11 cellular contexts compared by ENCODE assay signal in genomic region chr1:31689821-31690220, GRCh38. TPM values are rescaled to one million over a fixed set of nuclear protein-coding genes. Genes with fewer than 3 reads are reported as not detected.
DNase-seq lines count a peak whose midpoint lies in the region; ATAC-seq, FAIRE-seq and TF ChIP-seq lines count a peak whose summit lies in the region.
"Had no signal": no experiment of that assay in that cellular context is flagged by ENCODE, and none has a peak within 500 bp of the region (broad histone marks: within the 10 kb centered on the region; RNA-seq: fewer than 3 reads in every experiment).

No MANE protein-coding gene starts in this region.

- H3K4me1 Mint-ChIP-seq in neural progenitor cell: peaks cover 39% of the 10 kb centered on the region
- H3K4me1 Mint-ChIP-seq in activated CD4-positive, alpha-beta memory T cell treated with anti-CD3 and anti-CD28 coated beads for 36 hours (ENCODE audit: low read depth): no peaks in the 10 kb centered on the region

- POLR2A ChIA-PET in Panc1 (lab: Charles Lee): no interaction called here
- POLR2A ChIA-PET in endothelial cell of umbilical vein (lab: Charles Lee): no interaction called here
- POLR2A ChIA-PET in activated CD4-positive, alpha-beta memory T cell treated with anti-CD3 and anti-CD28 coated beads for 36 hours (lab: Charles Lee): no interaction called here

- peaks cover 26% of the 10 kb centered on the region for H3K4me1 ChIP-seq in Panc1 (ENCODE audit: control insufficient read depth, insufficient read depth, low read length)
- peaks cover 13% of the 10 kb centered on the region for H3K4me1 ChIP-seq in endothelial cell of umbilical vein (ENCODE audit: control insufficient read depth, extremely low read depth, insufficient read depth, low read length)
- H3K4me1 ChIP-seq in neural progenitor cell: peaks cover 7% of the 10 kb centered on the region
- no peaks in the 10 kb centered on the region for H3K4me1 ChIP-seq in pancreas

- H4K20me1 ChIP-seq in endothelial cell of umbilical vein (replicated peaks; ENCODE audit: control insufficient read depth, extremely low read depth, insufficient read depth, low read length): no peaks in the 10 kb centered on the region
- H4K20me1 ChIP-seq in neural progenitor cell (ENCODE audit: low read depth): no peaks in the 10 kb centered on the region

- TF ChIP-seq CTCF in Panc1 (IDR thresholded peaks at IDR 0.05) (no peak), endothelial cell of umbilical vein (IDR thresholded peaks at IDR 0.05; ENCODE audit: extremely low read depth in 1 of 2, insufficient read depth in 1 of 2, low read depth in 1 of 2, low read length in 2 of 2) (no peak), neural progenitor cell (IDR thresholded peaks at IDR 0.05) (no peak), pancreas (IDR thresholded peaks at IDR 0.05) (no peak)

- peak; percentile 96 for DNase-seq in Daoy (ENCODE audit: low read depth)
- no peak for DNase-seq in Panc1 (ENCODE audit: low read depth, low spot score)
- DNase-seq in endothelial cell of umbilical vein (ENCODE audit: low read depth, low spot score): peak; percentile 67
- no peak for DNase-seq in neural progenitor cell (ENCODE audit: low spot score)
- no peak for DNase-seq in NCI-H187 treated with DMSO at 0.1 percent for 48 hours (lab: John Stamatoyannopoulos, UW)
- DNase-seq in pancreas: no peak
- DNase-seq in activated CD4-positive, alpha-beta memory T cell treated with anti-CD3 and anti-CD28 coated beads for 36 hours: no peak
- DNase-seq: activated naive CD4-positive, alpha-beta T cell; effector memory CD4-positive, alpha-beta T cell; stimulated activated CD8-positive, alpha-beta memory T cell treated with anti-CD3 and anti-CD28 coated beads, Interleukin-4, amount 100 ng/mL, for 48 hours had no signal

- H3K9ac ChIP-seq in endothelial cell of umbilical vein (replicated peaks; ENCODE audit: extremely low read depth, insufficient read depth, low read length) (peak overlapping the region; percentile 39), neural progenitor cell (no peak overlapping the region)

- no peaks in the 10 kb centered on the region for H3K36me3 ChIP-seq in Panc1 (ENCODE audit: control insufficient read depth, insufficient read depth, low read length)
- no peaks in the 10 kb centered on the region for H3K36me3 ChIP-seq in endothelial cell of umbilical vein (ENCODE audit: control insufficient read depth in 2 of 2, extremely low read depth in 1 of 2, insufficient read depth in 2 of 2, low read length in 2 of 2)
- no peaks in the 10 kb centered on the region for H3K36me3 ChIP-seq in neural progenitor cell
- H3K36me3 ChIP-seq in pancreas: no peaks in the 10 kb centered on the region

- H2AFZ ChIP-seq in endothelial cell of umbilical vein (ENCODE audit: low read depth, low read length) (peak overlapping the region; percentile 82), neural progenitor cell (replicated peaks) (peak overlapping the region; percentile 82)

- BruUV-seq in Panc1 (replicated peaks; lab: Mats Ljungman, UMichigan) (no TSS peak), endothelial cell of umbilical vein (replicated peaks; lab: Mats Ljungman, UMichigan) (no TSS peak)

- peaks cover 11% of the 10 kb centered on the region for H3K27me3 Mint-ChIP-seq in neural progenitor cell (ENCODE audit: insufficient read depth, low read depth)
- H3K27me3 Mint-ChIP-seq in activated CD4-positive, alpha-beta memory T cell treated with anti-CD3 and anti-CD28 coated beads for 36 hours: peaks cover 6% of the 10 kb centered on the region

- TF ChIP-seq POLR2A in endothelial cell of umbilical vein (IDR thresholded peaks at IDR 0.05; ENCODE audit: low read depth, low read length): no peak

- H3K4me3 ChIP-seq in Panc1 (ENCODE audit: low read depth in 2 of 2, low read length in 2 of 2): no peak overlapping the region
- H3K4me3 ChIP-seq in endothelial cell of umbilical vein (replicated peaks in 1 of 3; ENCODE audit: insufficient read depth in 1 of 3, low read depth in 1 of 3, low read length in 3 of 3): no peak overlapping the region
- no peak overlapping the region for H3K4me3 ChIP-seq in neural progenitor cell
- H3K4me3 ChIP-seq in pancreas: no peak overlapping the region

- H3K79me2 ChIP-seq in endothelial cell of umbilical vein (ENCODE audit: control insufficient read depth, insufficient read depth, low read length): no peaks in the 10 kb centered on the region
- H3K79me2 ChIP-seq in neural progenitor cell (ENCODE audit: low read depth): no peaks in the 10 kb centered on the region

- H3K9me3 Mint-ChIP-seq in neural progenitor cell: no peaks in the 10 kb centered on the region
- no peaks in the 10 kb centered on the region for H3K9me3 Mint-ChIP-seq in activated CD4-positive, alpha-beta memory T cell treated with anti-CD3 and anti-CD28 coated beads for 36 hours

- H3K4me3 Mint-ChIP-seq in neural progenitor cell: no peak overlapping the region
- H3K4me3 Mint-ChIP-seq in activated CD4-positive, alpha-beta memory T cell treated with anti-CD3 and anti-CD28 coated beads for 36 hours: no peak overlapping the region

- no peaks in the 10 kb centered on the region for H3K9me3 ChIP-seq in Panc1 (ENCODE audit: control insufficient read depth, insufficient read depth, low read depth, low read length)
- H3K9me3 ChIP-seq in endothelial cell of umbilical vein (replicated peaks; ENCODE audit: control insufficient read depth, insufficient read depth, low read length): no peaks in the 10 kb centered on the region
- H3K9me3 ChIP-seq in neural progenitor cell (ENCODE audit: low read depth): no peaks in the 10 kb centered on the region
- H3K9me3 ChIP-seq in pancreas: no peaks in the 10 kb centered on the region

- FAIRE-seq in endothelial cell of umbilical vein (lab: Jason Lieb, UNC): peak; percentile 97
- FAIRE-seq in pancreas (lab: Jason Lieb, UNC): no peak

- H3K27me3 ChIP-seq in Panc1 (ENCODE audit: control insufficient read depth, insufficient read depth, low read length) (no peaks in the 10 kb centered on the region), endothelial cell of umbilical vein (ENCODE audit: control insufficient read depth in 2 of 2, insufficient read depth in 2 of 2, low read length in 2 of 2) (no peaks in the 10 kb centered on the region), neural progenitor cell (no peaks in the 10 kb centered on the region), pancreas (no peaks in the 10 kb centered on the region)

- peak overlapping the region; percentile 56; the same call in 1 of the 2 replicates for H3K27ac ChIP-seq in Panc1 (ENCODE audit: low read length)
- H3K27ac ChIP-seq in endothelial cell of umbilical vein (ENCODE audit: insufficient read depth, low read depth, low read length): peak overlapping the region; percentile 85
- no peak overlapping the region for H3K27ac ChIP-seq in neural progenitor cell
- no peak overlapping the region for H3K27ac ChIP-seq in pancreas

- intact Hi-C loops in Panc1 (cut with micrococcal nuclease; ENCODE audit: unreplicated experiment) (no loop called here), endothelial cell of umbilical vein (cut with micrococcal nuclease) (loop anchor here (2.0 kb wide), 1 partner anchor 15 kb away; the partner anchor contains the start of gene COL16A1), pancreas (cut with DNase I) (no loop called here)
- intact Hi-C loops in activated CD4-positive, alpha-beta memory T cell treated with anti-CD3 and anti-CD28 coated beads for 36 hours (cut with micrococcal nuclease): no loop called here

- no peaks in the 10 kb centered on the region for H3K36me3 Mint-ChIP-seq in neural progenitor cell
- H3K36me3 Mint-ChIP-seq in activated CD4-positive, alpha-beta memory T cell treated with anti-CD3 and anti-CD28 coated beads for 36 hours: no peaks in the 10 kb centered on the region

- H3F3A ChIP-seq in neural progenitor cell (ENCODE audit: low read depth): no peaks in the 10 kb centered on the region

- dilution Hi-C loops in endothelial cell of umbilical vein (cut with MboI; ENCODE audit: extremely low pct_ligation_motif_present, low sequenced_read_pairs): no loop called here

- H3K27ac Mint-ChIP-seq in neural progenitor cell: no peak overlapping the region
- H3K27ac Mint-ChIP-seq in activated CD4-positive, alpha-beta memory T cell treated with anti-CD3 and anti-CD28 coated beads for 36 hours: no peak overlapping the region

- CTCF ChIA-PET in Panc1 (lab: Charles Lee) (no interaction called here), endothelial cell of umbilical vein (lab: Charles Lee) (interaction anchor here (0.7 to 2.8 kb wide), 5 partner anchors 16 to 56 kb away, joined by 6 to 8 read pairs (median 7); no protein-coding TSS in a partner anchor)
- CTCF ChIA-PET in activated CD4-positive, alpha-beta memory T cell treated with anti-CD3 and anti-CD28 coated beads for 36 hours (lab: Charles Lee): no interaction called here

- WGBS in pancreas, 2 donors: 87 to 94% methylated on average over 5 of the region's 5 CpGs

- peak; percentile 36; the same call in 1 of the 2 replicates for ATAC-seq in Panc1
- no peak for ATAC-seq in pancreas
- no peak for ATAC-seq in GM21717 (IDR thresholded peaks at IDR 0.05; ENCODE audit: unreplicated experiment)

- in situ Hi-C loops in Panc1 (cut with HindIII; ENCODE audit: low pct_unique_long_range_greater_than_20kb, low sequenced_read_pairs): no loop called here

- H3K4me2 ChIP-seq in endothelial cell of umbilical vein (ENCODE audit: insufficient read depth, low read length): peak overlapping the region; percentile 37
- no peak overlapping the region for H3K4me2 ChIP-seq in neural progenitor cell

- H3K9me1 ChIP-seq in endothelial cell of umbilical vein (replicated peaks; ENCODE audit: control insufficient read depth, extremely low read depth, insufficient read depth, low read length): no peaks in the 10 kb centered on the region

RNA-seq across cellular contexts. Expression of gene COL16A1, which starts 14.0 kb away (rescaled TPM):
- 28.7 and 38.2 TPM in 2 replicates for total RNA-seq in Daoy (2014; rRNA removed; shearing (Covaris generic))
- 7.6 TPM for total RNA-seq in Panc1 (2021; ENCODE audit: unreplicated experiment)
- polyA plus RNA-seq in Panc1 (2012; ENCODE audit: insufficient read length): 3.5 TPM
- 1.2 and 2.7 TPM in 2 replicates for total RNA-seq in endothelial cell of umbilical vein
- 0.68 and 0.75 TPM in 2 replicates for polyA plus RNA-seq in endothelial cell of umbilical vein
- polyA plus RNA-seq in endothelial cell of umbilical vein (2011; cell fraction: cytosol; rRNA removed): 0.80 and 0.86 TPM in 2 replicates
- 7.3 and 7.6 TPM in 2 replicates for polyA plus RNA-seq in endothelial cell of umbilical vein (2011; cell fraction: nucleus; rRNA removed)
- 1.1 and 1.2 TPM in 2 replicates for polyA plus RNA-seq in endothelial cell of umbilical vein (2012)
- 0.66 and 2.0 TPM in 2 replicates for polyA minus RNA-seq in endothelial cell of umbilical vein
- not detected for polyA minus RNA-seq in endothelial cell of umbilical vein (2011; cell fraction: cytosol; rRNA and poly(A)+ RNA removed)
- polyA minus RNA-seq in endothelial cell of umbilical vein (2011; cell fraction: nucleus; rRNA and poly(A)+ RNA removed): 1.0 and 1.3 TPM in 2 replicates
- 0.22 and 7.0 TPM in 2 replicates for total RNA-seq in neural progenitor cell (ENCODE audit: low replicate concordance)
- total RNA-seq in pancreas: 10 to 100 TPM in 3 of 6 donors, 1 to 10 TPM in 3; 3.3 to 26.7 (median 8.0) TPM
- polyA plus RNA-seq in pancreas: 10 to 100 TPM; 15.1 to 19.3 TPM
- under 1 TPM; 0.12 to 0.45 TPM for total RNA-seq in activated CD4-positive, alpha-beta memory T cell treated with anti-CD3 and anti-CD28 coated beads for 36 hours

RNA-seq across cellular contexts. Expression of gene PEF1, which starts 45.1 kb away (rescaled TPM):
- total RNA-seq in Daoy (2014; rRNA removed; shearing (Covaris generic)): 109 and 126 TPM in 2 replicates
- 58.4 TPM for total RNA-seq in Panc1 (2021; ENCODE audit: unreplicated experiment)
- 60.1 TPM for polyA plus RNA-seq in Panc1 (2012; ENCODE audit: insufficient read length)
- total RNA-seq in endothelial cell of umbilical vein: 66.5 and 73.3 TPM in 2 replicates
- polyA plus RNA-seq in endothelial cell of umbilical vein: 149 and 161 TPM in 2 replicates
- polyA plus RNA-seq in endothelial cell of umbilical vein (2011; cell fraction: cytosol; rRNA removed): 110 and 120 TPM in 2 replicates
- 66.4 and 77.8 TPM in 2 replicates for polyA plus RNA-seq in endothelial cell of umbilical vein (2011; cell fraction: nucleus; rRNA removed)
- polyA plus RNA-seq in endothelial cell of umbilical vein (2012): 59.1 and 59.8 TPM in 2 replicates
- polyA minus RNA-seq in endothelial cell of umbilical vein: 133 and 137 TPM in 2 replicates
- polyA minus RNA-seq in endothelial cell of umbilical vein (2011; cell fraction: cytosol; rRNA and poly(A)+ RNA removed): 41.0 TPM
- polyA minus RNA-seq in endothelial cell of umbilical vein (2011; cell fraction: nucleus; rRNA and poly(A)+ RNA removed): 24.5 and 30.0 TPM in 2 replicates
- total RNA-seq in neural progenitor cell (ENCODE audit: low replicate concordance): 30.7 and 47.7 TPM in 2 replicates
- 10 to 100 TPM; 14.5 to 27.2 (median 17.5) TPM for total RNA-seq in pancreas
- 10 to 100 TPM; 27.0 to 47.3 TPM for polyA plus RNA-seq in pancreas
- 10 to 100 TPM; 55.3 to 56.4 TPM for total RNA-seq in activated CD4-positive, alpha-beta memory T cell treated with anti-CD3 and anti-CD28 coated beads for 36 hours

Comparison
In these comparisons a context has a peak if more than half of its experiments do, and no peak if none do; other contexts are left out.
1. DNase-seq: peak in Daoy (single experiment) and endothelial cell of umbilical vein (single experiment); none in Panc1 (single experiment), neural progenitor cell (single experiment), NCI-H187 treated with DMSO at 0.1 percent for 48 hours (single experiment), pancreas (0 of 6) and activated CD4-positive, alpha-beta memory T cell treated with anti-CD3 and anti-CD28 coated beads for 36 hours (single experiment).
2. H3K27ac ChIP-seq: peak in Panc1 (single experiment) and endothelial cell of umbilical vein (single experiment); none in neural progenitor cell (single experiment) and pancreas (0 of 4).